In genomic region chr5:135578685-135579341, GRCh38 we compare ENCODE assay signal across 8 cellular contexts. TPM values are rescaled to one million over a fixed set of nuclear protein-coding genes. Genes with fewer than 3 reads are reported as not detected.
DNase-seq lines count a peak whose midpoint lies in the region; ATAC-seq and TF ChIP-seq lines count a peak whose summit lies in the region.

Gene CXCL14, minus strand, starts transcription at chr5:135578991. Its CDS starts 213 bp downstream, at chr5:135578778.

- no peak for TF ChIP-seq CTCF in sigmoid colon (IDR thresholded peaks at IDR 0.05)

- no peaks in the 10 kb centered on the region for H3K36me3 ChIP-seq in sigmoid colon

- ATAC-seq in left ventricle myocardium superior (peak; percentile 81), HG02623 (IDR thresholded peaks at IDR 0.05; ENCODE audit: unreplicated experiment) (no peak), HG03521 (IDR thresholded peaks at IDR 0.05; ENCODE audit: unreplicated experiment) (no peak), GM19463 (IDR thresholded peaks at IDR 0.05; ENCODE audit: unreplicated experiment) (no peak)

- H3K4me1 Mint-ChIP-seq in activated naive CD8-positive, alpha-beta T cell treated with anti-CD3 and anti-CD28 coated beads for 36 hours: peaks cover 4% of the 10 kb centered on the region

- peaks cover 0 to 12% (median 5%) of the 10 kb centered on the region in 4 donors for H3K4me1 ChIP-seq in sigmoid colon

- H3K27ac Mint-ChIP-seq in activated naive CD8-positive, alpha-beta T cell treated with anti-CD3 and anti-CD28 coated beads for 36 hours: no peak within 1 kb of the TSS

- no peak for TF ChIP-seq POLR2A in sigmoid colon (IDR thresholded peaks at IDR 0.05)

- DNase-seq in activated CD4-positive, alpha-beta T cell treated with anti-CD3 and anti-CD28 coated beads for 48 hours: peak; percentile 48
- DNase-seq in activated CD4-positive, alpha-beta T cell treated with anti-CD3 and anti-CD28 coated beads, Interleukin-2, amount 50 U/mL, for 1 hour: no peak
- DNase-seq in activated naive CD8-positive, alpha-beta T cell treated with anti-CD3 and anti-CD28 coated beads for 36 hours: peak; percentile 42
- DNase-seq in left ventricle myocardium superior: peak; percentile 53
- DNase-seq in sigmoid colon: no peak

- H3K9me3 ChIP-seq in sigmoid colon: no peaks in the 10 kb centered on the region

- peak within 1 kb of the TSS in 2 of 4 donors; percentile 0 to 12 for H3K4me3 ChIP-seq in sigmoid colon

- H3K27me3 ChIP-seq in sigmoid colon: peaks cover 13 to 80% (median 37%) of the 10 kb centered on the region in 3 donors

- no peaks in the 10 kb centered on the region for H3K36me3 Mint-ChIP-seq in activated naive CD8-positive, alpha-beta T cell treated with anti-CD3 and anti-CD28 coated beads for 36 hours

- no peaks in the 10 kb centered on the region for H3K9me3 Mint-ChIP-seq in activated naive CD8-positive, alpha-beta T cell treated with anti-CD3 and anti-CD28 coated beads for 36 hours

- intact Hi-C loops in left ventricle myocardium superior (cut with micrococcal nuclease) (no loop called here), sigmoid colon (cut with DNase I) (no loop called here)

- TF ChIP-seq EP300 in sigmoid colon (IDR thresholded peaks at IDR 0.05): no peak

- 3% methylated on average over 68 of the region's 68 CpGs for WGBS in sigmoid colon, 2 donors

- H3K27me3 Mint-ChIP-seq in activated naive CD8-positive, alpha-beta T cell treated with anti-CD3 and anti-CD28 coated beads for 36 hours: peaks cover 59% of the 10 kb centered on the region

- no peak within 1 kb of the TSS for H3K27ac ChIP-seq in sigmoid colon

- peak within 1 kb of the TSS; percentile 41 for H3K4me3 Mint-ChIP-seq in activated naive CD8-positive, alpha-beta T cell treated with anti-CD3 and anti-CD28 coated beads for 36 hours

RNA-seq across cellular contexts. Expression of gene CXCL14, which starts in this region (rescaled TPM):
- not detected for total RNA-seq in activated naive CD8-positive, alpha-beta T cell treated with anti-CD3 and anti-CD28 coated beads for 36 hours
- total RNA-seq in left ventricle myocardium superior (1.3 TPM), sigmoid colon (10 to 100 TPM in 2 of 4 donors, 1 to 10 TPM in 2; 2.2 to 16.1 (median 12.3) TPM)
- 10 to 100 TPM; 24.5 to 56.7 (median 46.2) TPM for polyA plus RNA-seq in sigmoid colon

Comparison
In these comparisons a context has a peak if more than half of its experiments do, and no peak if none do; other contexts are left out.
1. DNase-seq: peak in activated CD4-positive, alpha-beta T cell treated with anti-CD3 and anti-CD28 coated beads for 48 hours (single experiment) and left ventricle myocardium superior (single experiment); none in activated CD4-positive, alpha-beta T cell treated with anti-CD3 and anti-CD28 coated beads, Interleukin-2, amount 50 U/mL, for 1 hour (single experiment) and sigmoid colon (single experiment).
2. Peak in DNase-seq in activated naive CD8-positive, alpha-beta T cell treated with anti-CD3 and anti-CD28 coated beads for 36 hours; RNA of the gene not detected or under 1 TPM.